In genomic region chrX:66200855-66201795, GRCh38 we compare ENCODE assay signal across 9 cellular contexts. TPM values are rescaled to one million over a fixed set of nuclear protein-coding genes. Genes with fewer than 3 reads are reported as not detected.
DNase-seq lines count a peak whose midpoint lies in the region; ATAC-seq, FAIRE-seq and TF ChIP-seq lines count a peak whose summit lies in the region.
"Had no signal": no experiment of that assay in that cellular context is flagged by ENCODE, and none has a peak within 500 bp of the region (broad histone marks: within the 10 kb centered on the region; RNA-seq: fewer than 3 reads in every experiment).

No MANE protein-coding gene starts in this region.

- DNase-seq in GM10248 (ENCODE audit: extremely low spot score) = peak; percentile 13
- no peak for DNase-seq in GM12878 (ENCODE audit: low read depth, low spot score)
- no peak for DNase-seq in natural killer cell treated with Interleukin-12 subunit alpha and Interleukin-12 subunit beta and Interleukin-15 and Interleukin-18, amount 100 ng/mL, for 72 hours (ENCODE audit: low spot score)
- DNase-seq in NK-92 treated with Interleukin-12 subunit alpha and Interleukin-12 subunit beta, amount 100 ng/mL, for 24 hours (lab: John Stamatoyannopoulos, UW) = no peak
- no peak for DNase-seq in NCI-H1694 (lab: John Stamatoyannopoulos, UW)
- DNase-seq in NCI-H2029 treated with DMSO at 0.1 percent for 48 hours (lab: John Stamatoyannopoulos, UW) = no peak
- DNase-seq: uterus had no signal

- no peak for FAIRE-seq in GM12878 (lab: Jason Lieb, UNC)

- H3K36me3 Mint-ChIP-seq in natural killer cell treated with Interleukin-12 subunit alpha and Interleukin-12 subunit beta and Interleukin-15 and Interleukin-18, amount 100 ng/mL, for 72 hours = no peaks in the 10 kb centered on the region

- SMC1A ChIA-PET in GM12878 (lab: Charles Lee; ENCODE audit: uncharacterized antibody, unreplicated experiment) = interaction anchor here (0.7 to 3.1 kb wide), 16 partner anchors 34 to 620 kb away, joined by 3 to 17 read pairs (median 4); partner anchors contain the start of gene HEPH

- peaks cover 8 to 31% of the 10 kb centered on the region in 2 donors for H3K27me3 Mint-ChIP-seq in natural killer cell treated with Interleukin-12 subunit alpha and Interleukin-12 subunit beta and Interleukin-15 and Interleukin-18, amount 100 ng/mL, for 72 hours
- H3K27me3 Mint-ChIP-seq: central memory CD8-positive, alpha-beta T cell had no signal

- no peak overlapping the region for H3K4me2 ChIP-seq in GM12878 (ENCODE audit: control insufficient read depth, insufficient read depth)

- WGBS in GM12878 (ENCODE audit: insufficient coverage, insufficient replicate concordance, low lambda C conversion rate, missing lambda C conversion rate) = 12% methylated on average over 4 of the region's 5 CpGs

- H3K9ac ChIP-seq in GM12878 (ENCODE audit: control insufficient read depth, insufficient read depth, low read length) = no peak overlapping the region

- no TSS peak for BruUV-seq in GM12878 (replicated peaks; lab: Mats Ljungman, UMichigan)

- peak; percentile 56 for TF ChIP-seq RAD21 in GM12878 (IDR thresholded peaks at IDR 0.05; ENCODE audit: insufficient read depth, low read depth, low read length)

- ATAC-seq in HG03342 (IDR thresholded peaks at IDR 0.05; ENCODE audit: unreplicated experiment) (peak; percentile 48), GM12878 (peak; percentile 59)
- no peak for ATAC-seq in natural killer cell treated with Interleukin-12 subunit alpha and Interleukin-12 subunit beta and Interleukin-15 and Interleukin-18, amount 100 ng/mL, for 72 hours

- RAD21 ChIA-PET in GM12878 (lab: Charles Lee; ENCODE audit: unreplicated experiment) = interaction anchor here (0.6 to 3.0 kb wide), 12 partner anchors 38 to 530 kb away, joined by 3 to 22 read pairs (median 3); no protein-coding TSS in a partner anchor

- POLR2A ChIA-PET in GM10248 (lab: Yijun Ruan, JAX) (no interaction called here), GM12878 (lab: Charles Lee) (interaction anchor here (0.9 kb wide), 1 partner anchor 531 kb away, joined by 6 read pairs; no protein-coding TSS in a partner anchor)

- H2AFZ ChIP-seq in GM12878 (ENCODE audit: control insufficient read depth, low read depth, low read length) = no peak overlapping the region

- no peaks in the 10 kb centered on the region for H3K9me3 Mint-ChIP-seq in natural killer cell treated with Interleukin-12 subunit alpha and Interleukin-12 subunit beta and Interleukin-15 and Interleukin-18, amount 100 ng/mL, for 72 hours
- H3K9me3 Mint-ChIP-seq: central memory CD8-positive, alpha-beta T cell had no signal

- H3K27me3 ChIP-seq in GM12878 (replicated peaks in 1 of 2; ENCODE audit: control insufficient read depth in 2 of 2, insufficient read depth in 2 of 2, low read length in 1 of 2) = no peaks in the 10 kb centered on the region
- H3K27me3 ChIP-seq: uterus had no signal

- peaks cover 20 to 22% of the 10 kb centered on the region in 2 donors for H3K4me1 Mint-ChIP-seq in natural killer cell treated with Interleukin-12 subunit alpha and Interleukin-12 subunit beta and Interleukin-15 and Interleukin-18, amount 100 ng/mL, for 72 hours (ENCODE audit: low read depth in 2 of 2)

- no peak for TF ChIP-seq POLR2A in GM12878 (IDR thresholded peaks at IDR 0.05; ENCODE audit: low read depth, low read length)

- no peak overlapping the region for H3K4me3 ChIP-seq in GM12878
- H3K4me3 ChIP-seq: uterus had no signal

- no peak overlapping the region for H3K27ac Mint-ChIP-seq in natural killer cell treated with Interleukin-12 subunit alpha and Interleukin-12 subunit beta and Interleukin-15 and Interleukin-18, amount 100 ng/mL, for 72 hours

- H3K9me3 ChIP-seq in GM12878 (replicated peaks; ENCODE audit: control insufficient read depth, insufficient read depth, low read length) = no peaks in the 10 kb centered on the region
- H3K9me3 ChIP-seq: uterus had no signal

- TF ChIP-seq CTCF in GM10248 (IDR thresholded peaks at IDR 0.05; ENCODE audit: control extremely low read depth, extremely low read depth, low read depth, missing control alignments) (peak; percentile 25), GM12878 (IDR thresholded peaks at IDR 0.05 in 2 of 3, conservative IDR thresholded peaks at IDR 0.05 in 1 of 3; ENCODE audit: control insufficient read depth in 2 of 3, extremely low read depth in 1 of 3, insufficient read depth in 1 of 3, low read depth in 3 of 3, low read length in 3 of 3) (peak; percentile 16 to 40 (median 35); a peak in 5 of 6 replicates)

- no peaks in the 10 kb centered on the region for H3K36me3 ChIP-seq in GM12878 (ENCODE audit: control insufficient read depth in 2 of 2, insufficient read depth in 2 of 2, low read length in 1 of 2)
- H3K36me3 ChIP-seq: uterus had no signal

- intact Hi-C loops in GM12878 (cut with micrococcal nuclease; ENCODE audit: unreplicated experiment) = loop anchor here (2.0 to 10.0 kb wide), 4 partner anchors 170 to 616 kb away; no protein-coding TSS in a partner anchor

- CTCF ChIA-PET in GM10248 (lab: Yijun Ruan, JAX) (interaction anchor here (0.7 to 3.0 kb wide), 7 partner anchors 9 to 530 kb away, joined by 3 to 14 read pairs (median 3); no protein-coding TSS in a partner anchor), GM12878 (lab: Yijun Ruan, JAX) (interaction anchor here (0.6 to 3.5 kb wide), 27 partner anchors 9 to 1429 kb away, joined by 3 to 25 read pairs (median 4); partner anchors contain the start of gene HEPH)

- H3K27ac ChIP-seq in GM12878 (ENCODE audit: control insufficient read depth, insufficient read depth) = no peak overlapping the region
- H3K27ac ChIP-seq: uterus had no signal

- no peaks in the 10 kb centered on the region for H3K79me2 ChIP-seq in GM12878 (ENCODE audit: control insufficient read depth, insufficient read depth, low read length)

- H3K4me3 Mint-ChIP-seq in natural killer cell treated with Interleukin-12 subunit alpha and Interleukin-12 subunit beta and Interleukin-15 and Interleukin-18, amount 100 ng/mL, for 72 hours = peak overlapping the region; percentile 1
- H3K4me3 Mint-ChIP-seq: central memory CD8-positive, alpha-beta T cell had no signal

- in situ Hi-C loops in GM12878 (cut with MboI) = no loop called here

- TF ChIP-seq EP300 in GM12878 (IDR thresholded peaks at IDR 0.05; ENCODE audit: borderline replicate concordance in 1 of 2, control insufficient read depth in 1 of 2, low read depth in 2 of 2, low read length in 2 of 2) = no peak

- H4K20me1 ChIP-seq in GM12878 (ENCODE audit: control insufficient read depth, insufficient read depth) = no peaks in the 10 kb centered on the region

- H3K4me1 ChIP-seq in GM12878 (ENCODE audit: control insufficient read depth, insufficient read depth, low read length) = no peaks in the 10 kb centered on the region
- H3K4me1 ChIP-seq: uterus had no signal

TF ChIP-seq in GM12878, 131 proteins besides CTCF, POLR2A, EP300 and RAD21:
- no peak for TF ChIP-seq SMAD5 (IDR thresholded peaks at IDR 0.05; ENCODE audit: low read depth)
- peak; percentile 19; the same call in 1 of the 2 replicates for TF ChIP-seq SMC3 (IDR thresholded peaks at IDR 0.05; ENCODE audit: borderline replicate concordance, low read length)

RNA-seq across cellular contexts. Expression of gene HEPH, which starts 37.1 kb away (rescaled TPM):
- 7.0 and 9.5 TPM in 2 replicates for total RNA-seq in GM12878 (2013; cell fraction: nucleolus; rRNA removed)
- total RNA-seq in GM12878 (2014; rRNA removed) = 0.33 and 1.1 TPM in 2 replicates
- total RNA-seq in GM12878 (2014; rRNA removed; fragmentation: Illumina TruSeq; extraction: Trizol) = 0.23 and 0.36 TPM in 2 replicates
- 0.35 and 0.41 TPM in 2 replicates for total RNA-seq in GM12878 (2021)
- polyA plus RNA-seq in GM12878 (2011; ENCODE audit: low read depth) = 0.13 TPM
- 0.62 and 0.92 TPM in 2 replicates for polyA plus RNA-seq in GM12878 (2011; rRNA removed)
- polyA plus RNA-seq in GM12878 (2011; cell fraction: cytosol; rRNA removed) = 0.64 and 0.95 TPM in 2 replicates
- polyA plus RNA-seq in GM12878 (2011; cell fraction: nucleus; rRNA removed) = 1.3 and 1.8 TPM in 2 replicates
- 0.15 and 0.32 TPM in 2 replicates for polyA plus RNA-seq in GM12878 (2012)
- 0.31 and 0.95 TPM in 2 replicates for polyA plus RNA-seq in GM12878 (2014; fragmentation: Illumina TruSeq; extraction: Trizol)
- polyA plus RNA-seq in GM12878 (2014; fragmentation: Nextera tagmentation; extraction: Ambion mirVana) = under 1 TPM; 0.20 to 0.56 TPM
- polyA plus RNA-seq in GM12878 (2014; rRNA removed) = 0.29 and 0.53 TPM in 2 replicates
- under 1 TPM; 0.56 to 0.63 TPM for polyA plus RNA-seq in GM12878 (2016; fragmentation: Nextera tagmentation; extraction: Ambion mirVana)
- 2.5 and 3.5 TPM in 2 replicates for polyA minus RNA-seq in GM12878 (2011; rRNA and poly(A)+ RNA removed)
- polyA minus RNA-seq in GM12878 (2011; cell fraction: cytosol; rRNA and poly(A)+ RNA removed) = not detected in 2 replicates
- 0.86 and 1.2 TPM in 2 replicates for polyA minus RNA-seq in GM12878 (2011; cell fraction: nucleus; rRNA and poly(A)+ RNA removed)
- not detected for total RNA-seq in natural killer cell treated with Interleukin-12 subunit alpha and Interleukin-12 subunit beta and Interleukin-15 and Interleukin-18, amount 100 ng/mL, for 72 hours

Comparison
In these comparisons a context has a peak if more than half of its experiments do, and no peak if none do; other contexts are left out.
1. ATAC-seq: peak in HG03342 (single experiment) and GM12878 (single experiment); none in natural killer cell treated with Interleukin-12 subunit alpha and Interleukin-12 subunit beta and Interleukin-15 and Interleukin-18, amount 100 ng/mL, for 72 hours (0 of 2).